Comparison of ENCODE assay signal across 1 cellular context in genomic region chr12:62214847-62215246, GRCh38.
TF ChIP-seq lines count a peak whose summit lies in the region.

No MANE protein-coding gene starts in this region.

TF ChIP-seq in liver, 16 proteins besides CTCF, POLR2A, EP300 and RAD21 (continued from another document):
- TF ChIP-seq REST (IDR thresholded peaks at IDR 0.05) = no peak
- TF ChIP-seq SP1 (IDR thresholded peaks at IDR 0.05) = no peak
- TF ChIP-seq EGR1 (IDR thresholded peaks at IDR 0.05; ENCODE audit: low read depth in 2 of 2) = no peak
- no peak for TF ChIP-seq FOXA1 (IDR thresholded peaks at IDR 0.05)
- TF ChIP-seq HNF4G (IDR thresholded peaks at IDR 0.05) = no peak
- no peak for TF ChIP-seq TAF1 (conservative IDR thresholded peaks at IDR 0.05)
